ENCODE assay signal across 23 cellular contexts in the genomic region with DNA sequence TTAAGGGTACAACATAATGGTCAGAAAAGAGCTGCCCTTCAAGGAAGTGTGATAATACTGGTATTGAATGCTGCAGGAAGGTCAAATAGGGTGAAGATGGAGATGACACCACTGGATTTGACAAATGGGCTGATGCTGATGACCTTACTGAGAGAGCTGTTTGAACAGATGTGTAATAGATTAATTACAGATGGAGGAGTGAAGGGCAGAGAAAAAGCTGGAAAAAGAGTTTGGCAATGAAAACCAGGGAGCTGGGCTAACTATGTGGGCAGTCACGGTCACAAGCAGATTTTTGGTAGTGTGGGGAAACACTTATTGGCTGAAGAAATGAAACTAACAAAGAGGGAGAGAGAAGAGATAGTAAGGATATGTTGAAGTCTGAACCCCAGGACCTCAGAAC.
"Had no signal": no experiment of that assay in that cellular context is flagged by ENCODE, and none has a peak within 500 bp of the region (broad histone marks: within the 10 kb centered on the region; RNA-seq: fewer than 3 reads in every experiment).

No MANE protein-coding gene starts in this region.

- H3K4me3 Mint-ChIP-seq: naive thymus-derived CD8-positive, alpha-beta T cell; stimulated activated effector memory CD8-positive, alpha-beta T cell treated with anti-CD3 and anti-CD28 coated beads, Interleukin-12 subunit alpha, Interleukin-12 subunit beta, amount 100 ng/mL, for 72 hours; type B pancreatic cell had no signal

- H3K27ac ChIP-seq: dorsolateral prefrontal cortex, epithelial cell of prostate, heart right ventricle, ovary, psoas muscle, sigmoid colon, stomach, testis, tibial artery had no signal

- H3K4me1 ChIP-seq: sigmoid colon, stomach had no signal

- H3K27me3 Mint-ChIP-seq: type B pancreatic cell had no signal

- H3K36me3 ChIP-seq: heart right ventricle, ovary, sigmoid colon, stomach, tibial artery had no signal

- H3K36me3 Mint-ChIP-seq: naive thymus-derived CD8-positive, alpha-beta T cell; stimulated activated effector memory CD8-positive, alpha-beta T cell treated with anti-CD3 and anti-CD28 coated beads, Interleukin-12 subunit alpha, Interleukin-12 subunit beta, amount 100 ng/mL, for 72 hours; type B pancreatic cell had no signal

- H3K4me3 ChIP-seq: dorsolateral prefrontal cortex, heart right ventricle, ovary, psoas muscle, sigmoid colon, stomach, testis, tibial artery had no signal

- H3K27me3 ChIP-seq: dorsolateral prefrontal cortex, heart right ventricle, ovary, sigmoid colon, stomach, testis, tibial artery had no signal

- H3K9me3 Mint-ChIP-seq: naive thymus-derived CD8-positive, alpha-beta T cell; stimulated activated effector memory CD8-positive, alpha-beta T cell treated with anti-CD3 and anti-CD28 coated beads, Interleukin-12 subunit alpha, Interleukin-12 subunit beta, amount 100 ng/mL, for 72 hours; type B pancreatic cell had no signal

- H3K4me1 Mint-ChIP-seq: naive thymus-derived CD8-positive, alpha-beta T cell; stimulated activated effector memory CD8-positive, alpha-beta T cell treated with anti-CD3 and anti-CD28 coated beads, Interleukin-12 subunit alpha, Interleukin-12 subunit beta, amount 100 ng/mL, for 72 hours had no signal

- DNase-seq: dorsolateral prefrontal cortex; effector CD4-positive, alpha-beta T cell; foreskin melanocyte; glutamatergic neuron; heart right ventricle; kidney; mesendoderm; naive thymus-derived CD8-positive, alpha-beta T cell; occipital lobe; ovary; posterior cingulate gyrus; psoas muscle; right cardiac atrium; sigmoid colon; stimulated activated CD4-positive, alpha-beta T cell treated with anti-CD3 and anti-CD28 coated beads, Interleukin-2, amount 100 ng/mL, for 24 hours; stimulated activated CD4-positive, alpha-beta T cell treated with anti-CD3 and anti-CD28 coated beads, Interleukin-4, amount 100 ng/mL, for 24 hours; stimulated activated naive CD4-positive, alpha-beta T cell treated with Interleukin-2 at 50 U/mL for 16 hours; stomach; testis; tibial artery had no signal

- H3K27ac Mint-ChIP-seq: naive thymus-derived CD8-positive, alpha-beta T cell; stimulated activated effector memory CD8-positive, alpha-beta T cell treated with anti-CD3 and anti-CD28 coated beads, Interleukin-12 subunit alpha, Interleukin-12 subunit beta, amount 100 ng/mL, for 72 hours; type B pancreatic cell had no signal

- H3K9me3 ChIP-seq: heart right ventricle, ovary, psoas muscle, sigmoid colon, stomach, testis, tibial artery had no signal
